In the genomic region with DNA sequence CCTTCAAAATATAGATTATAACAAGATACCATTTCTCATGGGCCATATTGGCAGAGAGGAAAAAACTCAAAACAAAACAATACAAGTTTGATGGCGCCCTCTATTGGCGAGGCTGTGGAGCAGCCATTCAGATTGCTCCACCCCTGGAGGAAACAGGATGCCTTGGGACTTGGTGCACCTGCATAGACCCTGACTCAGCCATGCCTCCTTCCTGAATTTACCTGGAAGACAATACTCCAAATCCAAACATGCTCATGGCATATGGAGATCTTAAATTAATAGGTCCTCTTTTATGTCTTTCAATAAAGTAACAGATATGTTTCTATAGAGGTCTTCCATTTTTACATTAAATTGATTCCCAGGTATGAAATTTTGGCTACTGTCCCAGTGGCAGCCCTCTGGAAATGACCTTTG, we compare ENCODE assay signal across 8 cellular contexts.
A peak's percentile ranks its signal among the peaks of the same experiment; 100 is the strongest.
DNase-seq lines count a peak whose midpoint lies in the region; ATAC-seq lines count a peak whose summit lies in the region.

No MANE protein-coding gene starts in this region.

- ATAC-seq in GM18520 (IDR thresholded peaks at IDR 0.05; ENCODE audit: unreplicated experiment) (no peak), GM21360 (IDR thresholded peaks at IDR 0.05; ENCODE audit: unreplicated experiment) (no peak)

- DNase-seq in ELF-1 (ENCODE audit: low read depth, low spot score) (peak; percentile 66), KG1 (lab: John Stamatoyannopoulos, UW) (peak; percentile 36), SK-N-DZ (ENCODE audit: low spot score) (peak; percentile 65), iPS-NIHi11 (ENCODE audit: low spot score) (peak; percentile 81)
- peak; percentile 60 for DNase-seq in activated naive CD4-positive, alpha-beta T cell treated with Interleukin-2 at 50 U/mL for 16 hours
- peak; percentile 29 to 44 (median 40) for DNase-seq in stimulated activated CD4-positive, alpha-beta T cell treated with anti-CD3 and anti-CD28 coated beads, TNF-alpha, amount 100 ng/mL, for 1 hour (ENCODE audit: low read depth in 3 of 3, low spot score in 1 of 3)
